Comparison of ENCODE assay signal across 15 cellular contexts in the genomic region with DNA sequence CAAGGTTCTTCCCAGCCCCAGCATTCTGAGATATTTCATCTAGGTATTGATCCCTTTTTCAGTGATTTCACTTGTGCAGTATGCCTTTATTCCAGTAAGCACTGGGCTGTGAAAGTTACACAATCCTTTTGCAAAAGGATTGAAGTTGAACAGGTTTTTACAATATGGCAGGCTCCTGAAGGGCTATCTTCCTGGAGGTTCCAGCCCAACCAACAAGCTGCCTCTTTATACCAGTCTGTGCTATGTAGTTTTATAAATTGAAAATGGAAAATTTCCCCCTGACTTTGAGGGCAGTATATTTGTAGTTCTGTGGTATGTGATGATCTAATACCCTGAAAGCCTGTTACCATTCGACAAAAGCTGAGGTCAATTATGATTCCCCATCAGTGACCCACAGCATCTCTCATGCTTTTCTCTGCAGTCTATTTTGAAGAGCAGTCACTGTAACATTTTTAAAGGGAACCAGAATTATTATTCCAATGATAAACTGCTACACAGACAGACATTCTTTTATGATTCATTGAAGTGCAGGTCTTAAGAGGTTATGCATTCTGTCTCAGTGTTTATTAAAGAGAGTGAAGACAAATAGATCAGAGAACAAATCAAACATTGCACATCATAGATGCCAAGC. TPM values are rescaled to one million over a fixed set of nuclear protein-coding genes. Genes with fewer than 3 reads are reported as not detected.
A peak's percentile ranks its signal among the peaks of the same experiment; 100 is the strongest.
DNase-seq lines count a peak whose midpoint lies in the region; ATAC-seq, FAIRE-seq and TF ChIP-seq lines count a peak whose summit lies in the region.
"Had no signal": no experiment of that assay in that cellular context is flagged by ENCODE, and none has a peak within 500 bp of the region (broad histone marks: within the 10 kb centered on the region; RNA-seq: fewer than 3 reads in every experiment).

No MANE protein-coding gene starts in this region.

- peaks cover 69% of the 10 kb centered on the region for H3K4me1 ChIP-seq in A549
- peaks cover 25% of the 10 kb centered on the region for H3K4me1 ChIP-seq in mesenchymal stem cell (ENCODE audit: control insufficient read depth, insufficient read depth, low read depth, low read length)

- H2BK12ac ChIP-seq in mesenchymal stem cell (ENCODE audit: low read length in 2 of 2): no peak overlapping the region

- no peaks in the 10 kb centered on the region for H3K36me3 Mint-ChIP-seq in activated CD8-positive, alpha-beta T cell treated with anti-CD3 and anti-CD28 coated beads for 36 hours (ENCODE audit: low read depth)

- CTCF ChIA-PET in A549 (lab: Yijun Ruan, JAX): interaction anchor here (0.7 kb wide), 1 partner anchor 198 kb away, joined by 3 read pairs; no protein-coding TSS in a partner anchor
- CTCF ChIA-PET in activated CD8-positive, alpha-beta T cell treated with anti-CD3 and anti-CD28 coated beads for 36 hours (lab: Charles Lee): no interaction called here

- TF ChIP-seq CTCF in A549 (IDR thresholded peaks at IDR 0.05): no peak
- no peak for TF ChIP-seq CTCF in activated CD8-positive, alpha-beta T cell treated with anti-CD3 and anti-CD28 coated beads for 36 hours (IDR thresholded peaks at IDR 0.05)

- H3K9ac ChIP-seq in mesenchymal stem cell (ENCODE audit: low read length): peak overlapping the region; percentile 76

- H2BK5ac ChIP-seq in mesenchymal stem cell (ENCODE audit: low read depth, low read length, poor library complexity, severe bottlenecking): peak overlapping the region; percentile 84

- H3K4me2 ChIP-seq in A549: peak overlapping the region; percentile 81
- no peak overlapping the region for H3K4me2 ChIP-seq in mesenchymal stem cell (ENCODE audit: low read length, poor library complexity, severe bottlenecking)

- H3K9me3 Mint-ChIP-seq in activated CD8-positive, alpha-beta T cell treated with anti-CD3 and anti-CD28 coated beads for 36 hours: no peaks in the 10 kb centered on the region
- H3K9me3 Mint-ChIP-seq: nephron progenitor cell had no signal

- H3K9me3 ChIP-seq in A549 (no peaks in the 10 kb centered on the region), mesenchymal stem cell (ENCODE audit: control insufficient read depth, low read length) (no peaks in the 10 kb centered on the region)
- H3K9me3 ChIP-seq: suprapubic skin had no signal

- peak in 1 of 2 experiments; percentile 16; a peak in 3 of 6 replicates for ATAC-seq in A549
- ATAC-seq in activated CD8-positive, alpha-beta T cell treated with anti-CD3 and anti-CD28 coated beads for 36 hours: no peak
- ATAC-seq: activated CD4-positive, CD25-positive, alpha-beta regulatory T cell treated with anti-CD3 and anti-CD28 coated beads, Interleukin-2, amount 50 U/mL, for 24 hours had no signal

- peaks cover 1% of the 10 kb centered on the region for H3K27me3 Mint-ChIP-seq in activated CD8-positive, alpha-beta T cell treated with anti-CD3 and anti-CD28 coated beads for 36 hours

- H3K27ac ChIP-seq in A549 (peak overlapping the region; percentile 89 to 94), mesenchymal stem cell (ENCODE audit: low read length, poor library complexity, severe bottlenecking) (peak overlapping the region; percentile 98)
- H3K27ac ChIP-seq: suprapubic skin had no signal

- no peaks in the 10 kb centered on the region for H3K4me1 Mint-ChIP-seq in activated CD8-positive, alpha-beta T cell treated with anti-CD3 and anti-CD28 coated beads for 36 hours (ENCODE audit: low read depth)

- H3K23ac ChIP-seq in mesenchymal stem cell (ENCODE audit: low read length in 2 of 2): no peak overlapping the region

- no peak overlapping the region for H4K91ac ChIP-seq in mesenchymal stem cell (ENCODE audit: low read length)

- no peak overlapping the region for H3K27ac Mint-ChIP-seq in activated CD8-positive, alpha-beta T cell treated with anti-CD3 and anti-CD28 coated beads for 36 hours
- H3K27ac Mint-ChIP-seq: nephron progenitor cell had no signal

- no peak overlapping the region for H2AK5ac ChIP-seq in mesenchymal stem cell (ENCODE audit: low read length, severe bottlenecking)

- H2BK120ac ChIP-seq in mesenchymal stem cell (ENCODE audit: low read depth, low read length): no peak overlapping the region

- no peak overlapping the region for H3K18ac ChIP-seq in mesenchymal stem cell (ENCODE audit: low read depth in 1 of 2, low read length in 2 of 2)

- H4K8ac ChIP-seq in mesenchymal stem cell (ENCODE audit: low read length): no peak overlapping the region

- intact Hi-C loops in activated CD8-positive, alpha-beta T cell treated with anti-CD3 and anti-CD28 coated beads for 36 hours (cut with micrococcal nuclease): no loop called here

- FAIRE-seq in A549 (lab: Jason Lieb, UNC): peak; percentile 61

- no peaks in the 10 kb centered on the region for H3K36me3 ChIP-seq in mesenchymal stem cell (ENCODE audit: control insufficient read depth in 1 of 2, insufficient read depth in 2 of 2, low read depth in 1 of 2, low read length in 2 of 2)
- H3K36me3 ChIP-seq: suprapubic skin had no signal

- peak in 1 of 2 experiments; percentile 24; a peak in 1 of 5 replicates for TF ChIP-seq RAD21 in A549 (conservative IDR thresholded peaks at IDR 0.05 in 1 of 2, IDR thresholded peaks at IDR 0.05 in 1 of 2)

- no peak overlapping the region for H2AFZ ChIP-seq in mesenchymal stem cell (ENCODE audit: low read depth, low read length)

- 2% methylated on average over 1 of the region's 1 CpG for whole genome bisulfite sequencing in A549 (ENCODE audit: missing lambda C conversion rate)
- no CpG with 5 or more reads among the region's 1 CpG for WGBS in mesenchymal stem cell

- H3K14ac ChIP-seq in mesenchymal stem cell (ENCODE audit: low read length in 2 of 2): no peak overlapping the region

- H3K4me3 Mint-ChIP-seq in activated CD8-positive, alpha-beta T cell treated with anti-CD3 and anti-CD28 coated beads for 36 hours: no peak overlapping the region
- H3K4me3 Mint-ChIP-seq: nephron progenitor cell had no signal

- TF ChIP-seq EP300 in A549 (IDR thresholded peaks at IDR 0.05): peak; percentile 44 to 53; a peak in 2 of 5 replicates

- no peak for TF ChIP-seq POLR2A in A549 (IDR thresholded peaks at IDR 0.05; ENCODE audit: low read length)

- H3K27me3 ChIP-seq in mesenchymal stem cell (ENCODE audit: control insufficient read depth in 1 of 2, insufficient read depth in 1 of 2, low read length in 2 of 2): no peaks in the 10 kb centered on the region
- H3K27me3 ChIP-seq: suprapubic skin had no signal

- H3K4me3 ChIP-seq in A549 (no peak overlapping the region), mesenchymal stem cell (ENCODE audit: insufficient read depth in 1 of 2, low read depth in 1 of 2, low read length in 2 of 2) (peak overlapping the region in 1 of 2 experiments; percentile 43)
- H3K4me3 ChIP-seq: suprapubic skin had no signal

- POLR2A ChIA-PET in A549 (lab: Yijun Ruan, JAX): no interaction called here
- POLR2A ChIA-PET in activated CD8-positive, alpha-beta T cell treated with anti-CD3 and anti-CD28 coated beads for 36 hours (lab: Charles Lee): no interaction called here

- H3K79me1 ChIP-seq in mesenchymal stem cell (replicated peaks; ENCODE audit: low read length, poor library complexity, severe bottlenecking): peaks cover 2% of the 10 kb centered on the region

- H3K4ac ChIP-seq in mesenchymal stem cell (ENCODE audit: low read depth in 1 of 2, low read length in 2 of 2): no peak overlapping the region

- no peak overlapping the region for H2BK15ac ChIP-seq in mesenchymal stem cell (ENCODE audit: low read depth, poor library complexity, severe bottlenecking)

- DNase-seq in A549 (ENCODE audit: low read depth in 1 of 2, low spot score in 1 of 2): peak in 1 of 2 experiments; percentile 77
- peak; percentile 82 for DNase-seq in LHCN-M2 (ENCODE audit: low read depth)
- DNase-seq in brain pericyte (ENCODE audit: low read depth, low spot score): peak; percentile 66
- peak; percentile 63 for DNase-seq in mesenchymal stem cell
- DNase-seq in NCI-H774 (lab: John Stamatoyannopoulos, UW): no peak
- DNase-seq in activated naive CD4-positive, alpha-beta T cell treated with anti-CD3 and anti-CD28 coated beads, Interleukin-2, amount 50 U/mL, for 16 hours: no peak
- no peak for DNase-seq in mucosa of gallbladder (ENCODE audit: low spot score)
- no peak for DNase-seq in activated CD8-positive, alpha-beta T cell treated with anti-CD3 and anti-CD28 coated beads for 36 hours
- DNase-seq: activated effector memory CD4-positive, alpha-beta T cell treated with Interleukin-2 at 50 U/mL for 16 hours; AML-193; effector CD4-positive, alpha-beta T cell; nephron progenitor cell; stimulated activated CD4-positive, alpha-beta T cell treated with anti-CD3 and anti-CD28 coated beads, Interleukin-1b, Interleukin-23, amount 100 ng/mL, for 48 hours had no signal

TF ChIP-seq in A549, 52 proteins besides CTCF, POLR2A, EP300 and RAD21 (continues in another document):
- TF ChIP-seq HDAC2 (IDR thresholded peaks at IDR 0.05) (no peak), FOSB (CRISPR knock-in tag; IDR thresholded peaks at IDR 0.05) (peak; percentile 79; the same call in 1 of the 2 replicates), CBX8 (IDR thresholded peaks at IDR 0.05) (no peak), SREBF2 (IDR thresholded peaks at IDR 0.05) (no peak), CHD4 (IDR thresholded peaks at IDR 0.05; ENCODE audit: borderline replicate concordance) (no peak), NPAS2 (CRISPR knock-in tag; IDR thresholded peaks at IDR 0.05; ENCODE audit: borderline replicate concordance) (no peak), JUN (IDR thresholded peaks at IDR 0.05) (peak in 1 of 2 experiments; percentile 53; a peak in 1 of 5 replicates)

RNA-seq across cellular contexts. Expression of a gene that starts 14.0 kb away (rescaled TPM):
- polyA plus RNA-seq in A549 (2011; rRNA removed) (1,000 and 1,652 TPM in 2 replicates), A549 (2017; fragmentation: RNase III; extraction: RNeasy Plus Mini Kit Qiagen cat#74134 plus additional on column Dnase treatment) (1,376 to 1,704 TPM (median 1,440 TPM) in 3 replicates)
- 421 and 548 TPM in 2 replicates for polyA plus RNA-seq in A549 (2012; cell fraction: cytosol; rRNA removed)
- 121 and 248 TPM in 2 replicates for polyA plus RNA-seq in A549 (2012; cell fraction: nucleus; rRNA removed)
- 173 and 174 TPM in 2 replicates for polyA minus RNA-seq in A549 (2011; rRNA and poly(A)+ RNA removed)
- total RNA-seq in LHCN-M2 (2014; rRNA removed) (1,687 and 1,705 TPM in 2 replicates), mucosa of gallbladder (505 TPM)
- polyA plus RNA-seq in LHCN-M2 (2012): 1,482 TPM
- polyA plus RNA-seq in mesenchymal stem cell (2013, experiment 1 of 2): 708 TPM
- 761 TPM for polyA plus RNA-seq in mesenchymal stem cell (2013, experiment 2 of 2)
- total RNA-seq in activated CD8-positive, alpha-beta T cell treated with anti-CD3 and anti-CD28 coated beads for 36 hours: 100 to 1,000 TPM; 399 to 415 TPM

RNA-seq across cellular contexts. Expression of a gene that starts 35.2 kb away (rescaled TPM):
- 0.09 and 0.13 TPM in 2 replicates for polyA plus RNA-seq in A549 (2011; rRNA removed)
- 0.13 TPM in 1 of 2 replicates, not detected in the other for polyA plus RNA-seq in A549 (2012; cell fraction: cytosol; rRNA removed)
- polyA plus RNA-seq in A549 (2012; cell fraction: nucleus; rRNA removed): 0.12 and 0.33 TPM in 2 replicates
- polyA plus RNA-seq in A549 (2017; fragmentation: RNase III; extraction: RNeasy Plus Mini Kit Qiagen cat#74134 plus additional on column Dnase treatment): 0.05 to 0.16 TPM (median 0.14 TPM) in 3 replicates
- polyA minus RNA-seq in A549 (2011; rRNA and poly(A)+ RNA removed): 0.29 and 0.33 TPM in 2 replicates
- 0.17 and 0.19 TPM in 2 replicates for total RNA-seq in LHCN-M2 (2014; rRNA removed)
- polyA plus RNA-seq in LHCN-M2 (2012): 0.10 TPM
- 0.06 TPM for polyA plus RNA-seq in mesenchymal stem cell (2013, experiment 1 of 2)
- 0.05 TPM for polyA plus RNA-seq in mesenchymal stem cell (2013, experiment 2 of 2)
- total RNA-seq in mucosa of gallbladder: 0.20 TPM
- not detected for total RNA-seq in activated CD8-positive, alpha-beta T cell treated with anti-CD3 and anti-CD28 coated beads for 36 hours

Comparison
In these comparisons a context has a peak if more than half of its experiments do, and no peak if none do; other contexts are left out.
1. DNase-seq: peak in LHCN-M2 (single experiment), brain pericyte (single experiment) and mesenchymal stem cell (single experiment); none in NCI-H774 (single experiment), activated naive CD4-positive, alpha-beta T cell treated with anti-CD3 and anti-CD28 coated beads, Interleukin-2, amount 50 U/mL, for 16 hours (single experiment), mucosa of gallbladder (single experiment) and activated CD8-positive, alpha-beta T cell treated with anti-CD3 and anti-CD28 coated beads for 36 hours (single experiment).